In genomic region chr1:201085902-201086735, GRCh38 we compare ENCODE assay signal across 8 cellular contexts. TPM values are rescaled to one million over a fixed set of nuclear protein-coding genes. Genes with fewer than 3 reads are reported as not detected.
DNase-seq lines count a peak whose midpoint lies in the region; ATAC-seq and TF ChIP-seq lines count a peak whose summit lies in the region.

No MANE protein-coding gene starts in this region.

- H3K27me3 ChIP-seq in BE2C = no peaks in the 10 kb centered on the region
- H3K27me3 ChIP-seq in OCI-LY1 (ENCODE audit: insufficient read depth, low read length) = no peaks in the 10 kb centered on the region; the same call in none of the 2 replicates
- peaks cover 0 to 34% (median 5%) of the 10 kb centered on the region in 7 donors for H3K27me3 ChIP-seq in heart right ventricle
- no peaks in the 10 kb centered on the region for H3K27me3 ChIP-seq in gastrocnemius medialis

- H3K36me3 ChIP-seq in BE2C = no peaks in the 10 kb centered on the region
- H3K36me3 ChIP-seq in OCI-LY1 (ENCODE audit: insufficient read depth, low read length) = no peaks in the 10 kb centered on the region
- H3K36me3 ChIP-seq in heart right ventricle = no peaks in the 10 kb centered on the region
- H3K36me3 ChIP-seq in gastrocnemius medialis = peaks cover 0 to 15% of the 10 kb centered on the region in 2 donors

- H3K9me3 ChIP-seq in BE2C (no peaks in the 10 kb centered on the region), OCI-LY1 (ENCODE audit: low read length) (no peaks in the 10 kb centered on the region), heart right ventricle (no peaks in the 10 kb centered on the region), gastrocnemius medialis (no peaks in the 10 kb centered on the region)

- H3K4me3 ChIP-seq in BE2C (ENCODE audit: low read depth, low read length) (no peak overlapping the region), OCI-LY1 (ENCODE audit: low read depth, low read length, poor library complexity, severe bottlenecking) (no peak overlapping the region), heart right ventricle (no peak overlapping the region), gastrocnemius medialis (no peak overlapping the region)

- DNase-seq in BE2C (peak; percentile 66), heart right ventricle (peak; percentile 17 to 44), gastrocnemius medialis (peak in 1 of 2 donors; percentile 82), KG1 (lab: John Stamatoyannopoulos, UW) (no peak)
- peak; percentile 41 for DNase-seq in activated naive CD4-positive, alpha-beta T cell treated with Interleukin-2 at 50 U/mL for 16 hours

- ATAC-seq in GM21423 (IDR thresholded peaks at IDR 0.05; ENCODE audit: unreplicated experiment) = peak; percentile 44
- ATAC-seq in heart right ventricle = peak; percentile 49 to 76 (median 63)
- ATAC-seq in gastrocnemius medialis = peak; percentile 62 to 87
- no peak for ATAC-seq in HG03432 (IDR thresholded peaks at IDR 0.05; ENCODE audit: unreplicated experiment)

- H4K20me1 ChIP-seq in OCI-LY1 (ENCODE audit: insufficient read depth, low read length) = no peaks in the 10 kb centered on the region

- H2AFZ ChIP-seq in OCI-LY1 (ENCODE audit: low read length) = no peak overlapping the region

- H3K79me2 ChIP-seq in OCI-LY1 (ENCODE audit: insufficient read depth, low read length) = no peaks in the 10 kb centered on the region

- H3K27ac ChIP-seq in OCI-LY1 (ENCODE audit: low read depth, low read length, poor library complexity, severe bottlenecking) = no peak overlapping the region
- no peak overlapping the region for H3K27ac ChIP-seq in heart right ventricle
- peak overlapping the region; percentile 14 to 98 (median 96) for H3K27ac ChIP-seq in gastrocnemius medialis

- no peaks in the 10 kb centered on the region for H3F3A ChIP-seq in OCI-LY1 (ENCODE audit: insufficient read depth, low read length)

- no peak overlapping the region for H3K9ac ChIP-seq in OCI-LY1 (ENCODE audit: low read length)

- H3K9me2 ChIP-seq in OCI-LY1 (ENCODE audit: low read depth, low read length) = no peaks in the 10 kb centered on the region

- no peak for TF ChIP-seq POLR2A in gastrocnemius medialis (IDR thresholded peaks at IDR 0.05)

- H3K4me2 ChIP-seq in OCI-LY1 (ENCODE audit: low read length) = no peak overlapping the region

- intact Hi-C loops in heart right ventricle (cut with DNase I) (loop anchor here in 3 of 10 donors (5.0 to 10.0 kb wide), 2 partner anchors 136 to 139 kb away; no protein-coding TSS in a partner anchor), gastrocnemius medialis (cut with DNase I; ENCODE audit: low total_unique reads) (loop anchor here (1.0 to 5.0 kb wide), 2 partner anchors 28 to 136 kb away; no protein-coding TSS in a partner anchor)

- TF ChIP-seq CTCF in BE2C (IDR thresholded peaks at IDR 0.05; ENCODE audit: low read depth, low read length) (peak; percentile 76), OCI-LY1 (IDR thresholded peaks at IDR 0.05; ENCODE audit: low read length) (peak; percentile 35), heart right ventricle (IDR thresholded peaks at IDR 0.05) (peak in 8 of 9 donors; percentile 14 to 61 (median 55)), gastrocnemius medialis (IDR thresholded peaks at IDR 0.05 in 4 of 5, conservative IDR thresholded peaks at IDR 0.05 in 1 of 5) (peak; percentile 82 to 87 (median 85))

- H3K4me1 ChIP-seq in BE2C = no peaks in the 10 kb centered on the region
- no peaks in the 10 kb centered on the region for H3K4me1 ChIP-seq in OCI-LY1 (ENCODE audit: insufficient read depth, low read length, severe bottlenecking)
- H3K4me1 ChIP-seq in heart right ventricle = peaks cover 0 to 5% (median 0%) of the 10 kb centered on the region in 9 donors
- H3K4me1 ChIP-seq in gastrocnemius medialis = peaks cover 15 to 20% of the 10 kb centered on the region in 2 donors

- in situ Hi-C loops in gastrocnemius medialis (cut with MboI; ENCODE audit: low sequenced_read_pairs in 4 of 4) = loop anchor here in 1 of 4 donors (5.0 kb wide), 1 partner anchor 36 kb away; no protein-coding TSS in a partner anchor

- WGBS in heart right ventricle, 2 donors = 79 to 80% methylated on average over 12 of the region's 12 CpGs

RNA-seq across cellular contexts. Expression of gene CACNA1S, which starts 26.1 kb away (rescaled TPM):
- polyA plus RNA-seq in BE2C (2012; ENCODE audit: insufficient read depth, insufficient read length, low read depth) = not detected
- total RNA-seq in heart right ventricle = under 1 TPM in 4 of 10 donors, not detected in 6; 0.04 to 0.09 (median 0.07) TPM
- under 1 TPM in 1 of 2 donors, not detected in 1; under 0.01 TPM for polyA plus RNA-seq in heart right ventricle
- total RNA-seq in gastrocnemius medialis = 10 to 100 TPM; 74.3 to 93.5 (median 81.2) TPM

RNA-seq across cellular contexts. Expression of gene ASCL5, which starts 40.9 kb away (rescaled TPM):
- 0.42 TPM for polyA plus RNA-seq in BE2C (2012; ENCODE audit: insufficient read depth, insufficient read length, low read depth)
- total RNA-seq in heart right ventricle (not detected), gastrocnemius medialis (not detected)
- not detected for polyA plus RNA-seq in heart right ventricle

Comparison
In these comparisons a context has a peak if more than half of its experiments do, and no peak if none do; other contexts are left out.
1. CTCF ChIP-seq: peak in every context shown above with its lines; median percentile 85 in gastrocnemius medialis; 76 in BE2C; 55 in heart right ventricle; 35 in OCI-LY1.
2. H3K27ac ChIP-seq: peak in gastrocnemius medialis (4 of 4); none in OCI-LY1 (single experiment) and heart right ventricle (0 of 10).
3. RNA of gene CACNA1S, which starts 26.1 kb away (total RNA-seq): 74.3 to 93.5 TPM in gastrocnemius medialis; 0.04 to 0.09 TPM in heart right ventricle; every median in the first group is over 10 times any median in the second.